Comparison of ENCODE assay signal across 16 cellular contexts in genomic region chr3:38582941-38583645, GRCh38.
A peak's percentile ranks its signal among the peaks of the same experiment; 100 is the strongest.
DNase-seq lines count a peak whose midpoint lies in the region; ATAC-seq and TF ChIP-seq lines count a peak whose summit lies in the region.
"Had no signal": no experiment of that assay in that cellular context is flagged by ENCODE, and none has a peak within 500 bp of the region (broad histone marks: within the 10 kb centered on the region; RNA-seq: fewer than 3 reads in every experiment).

No MANE protein-coding gene starts in this region.

- no peak for TF ChIP-seq CTCF in adrenal gland (IDR thresholded peaks at IDR 0.05)

- 47 to 65% (median 56%) methylated on average over 8 of the region's 8 CpGs for WGBS in adrenal gland, 4 donors

- no peaks in the 10 kb centered on the region for H3K36me3 ChIP-seq in adrenal gland (replicated peaks in 1 of 2)
- H3K36me3 ChIP-seq: neural progenitor cell had no signal

- H3K4me3 ChIP-seq in adrenal gland = no peak overlapping the region
- H3K4me3 ChIP-seq: neural progenitor cell had no signal

- DNase-seq in activated CD4-positive, alpha-beta T cell treated with anti-CD3 and anti-CD28 coated beads for 1 hour = peak; percentile 2
- DNase-seq in activated CD4-positive, alpha-beta T cell treated with anti-CD3 and anti-CD28 coated beads for 48 hours = no peak
- DNase-seq in MV-4-11 (lab: John Stamatoyannopoulos, UW) = peak; percentile 37
- DNase-seq in adrenal gland = peak in 4 of 7 donors; percentile 3 to 20 (median 10)
- DNase-seq in sciatic nerve (ENCODE audit: low spot score) = peak; percentile 53
- DNase-seq in HCEC 1CT = no peak
- DNase-seq in medulla oblongata (ENCODE audit: extremely low spot score) = no peak
- DNase-seq: activated T-cell treated with anti-CD3 and anti-CD28 coated beads, Interleukin-2, amount 50 U/mL, for 72 hours; central memory CD4-positive, alpha-beta T cell; effector CD8-positive, alpha-beta T cell; Kasumi-1; NCI-H1436; T-helper 9 cell had no signal

- no peak for TF ChIP-seq POLR2A in adrenal gland (IDR thresholded peaks at IDR 0.05)

- intact Hi-C loops in adrenal gland (cut with DNase I) = no loop called here
- intact Hi-C loops in sciatic nerve (cut with DNase I) = no loop called here

- H3K27me3 ChIP-seq in adrenal gland = no peaks in the 10 kb centered on the region
- H3K27me3 ChIP-seq: neural progenitor cell had no signal

- no peaks in the 10 kb centered on the region for H3K9me3 ChIP-seq in adrenal gland (replicated peaks in 1 of 3)

- ATAC-seq in sciatic nerve (no peak), GM21717 (IDR thresholded peaks at IDR 0.05; ENCODE audit: unreplicated experiment) (no peak)
- ATAC-seq: activated T-cell treated with anti-CD3 and anti-CD28 coated beads, Interleukin-2, amount 50 U/mL, for 72 hours; CD8-positive, alpha-beta T cell had no signal

- no peak overlapping the region for H3K27ac ChIP-seq in adrenal gland
- H3K27ac ChIP-seq: neural progenitor cell had no signal

- H3K4me1 ChIP-seq in adrenal gland (replicated peaks in 1 of 2) = no peaks in the 10 kb centered on the region
- H3K4me1 ChIP-seq: neural progenitor cell had no signal

Comparison
In these comparisons a context has a peak if more than half of its experiments do, and no peak if none do; other contexts are left out.
1. DNase-seq: peak in activated CD4-positive, alpha-beta T cell treated with anti-CD3 and anti-CD28 coated beads for 1 hour (single experiment), MV-4-11 (single experiment), adrenal gland (4 of 7) and sciatic nerve (single experiment); none in activated CD4-positive, alpha-beta T cell treated with anti-CD3 and anti-CD28 coated beads for 48 hours (single experiment), HCEC 1CT (single experiment) and medulla oblongata (single experiment).